Comparison of ENCODE assay signal across 14 cellular contexts in the genomic region with DNA sequence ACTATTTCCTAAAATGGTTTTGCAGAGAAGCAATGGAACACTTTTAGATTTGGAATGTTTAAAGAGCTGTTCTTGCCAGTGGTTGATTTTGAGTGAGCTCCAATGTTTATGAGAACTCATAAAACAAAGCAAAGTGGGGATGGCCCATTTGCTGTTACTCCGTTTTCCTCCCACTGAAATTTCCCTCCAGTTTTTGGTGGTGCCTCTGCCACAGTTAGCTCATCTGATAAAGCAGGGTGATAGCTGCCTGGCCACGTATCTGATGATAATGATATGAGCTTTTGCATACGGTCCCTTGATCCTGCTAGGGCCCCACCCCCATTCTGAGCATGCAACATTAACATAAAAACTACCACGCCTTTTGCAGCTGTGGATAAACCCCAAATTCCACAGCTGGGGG. TPM values are rescaled to one million over a fixed set of nuclear protein-coding genes. Genes with fewer than 3 reads are reported as not detected.
A peak's percentile ranks its signal among the peaks of the same experiment; 100 is the strongest.
DNase-seq lines count a peak whose midpoint lies in the region; ATAC-seq and TF ChIP-seq lines count a peak whose summit lies in the region.
"Had no signal": no experiment of that assay in that cellular context is flagged by ENCODE, and none has a peak within 500 bp of the region (broad histone marks: within the 10 kb centered on the region; RNA-seq: fewer than 3 reads in every experiment).

No MANE protein-coding gene starts in this region.

- no peaks in the 10 kb centered on the region for H3K27me3 ChIP-seq in DND-41 (ENCODE audit: insufficient read depth, low read length, poor library complexity)
- H3K27me3 ChIP-seq: SJCRH30 had no signal

- H3K9me3 Mint-ChIP-seq in T-helper 2 cell treated with Interferon-gamma antibody and Interleukin-4, amounts not matched to agents 5 μg/mL and 100 μg/mL, for 36 hours: no peaks in the 10 kb centered on the region
- H3K9me3 Mint-ChIP-seq in naive B cell: no peaks in the 10 kb centered on the region
- no peaks in the 10 kb centered on the region for H3K9me3 Mint-ChIP-seq in activated naive CD4-positive, alpha-beta T cell treated with anti-CD3 and anti-CD28 coated beads, Interleukin-2, amount 10 ng/mL, durations not matched to agents 7 days and 5 days

- peaks cover 25% of the 10 kb centered on the region for H3K36me3 Mint-ChIP-seq in T-helper 2 cell treated with Interferon-gamma antibody and Interleukin-4, amounts not matched to agents 5 μg/mL and 100 μg/mL, for 36 hours (ENCODE audit: low read depth)
- H3K36me3 Mint-ChIP-seq in naive B cell: peaks cover 37 to 40% of the 10 kb centered on the region in 2 donors
- peaks cover 21% of the 10 kb centered on the region for H3K36me3 Mint-ChIP-seq in activated naive CD4-positive, alpha-beta T cell treated with anti-CD3 and anti-CD28 coated beads, Interleukin-2, amount 10 ng/mL, durations not matched to agents 7 days and 5 days

- H3K4me1 Mint-ChIP-seq in T-helper 2 cell treated with Interferon-gamma antibody and Interleukin-4, amounts not matched to agents 5 μg/mL and 100 μg/mL, for 36 hours (ENCODE audit: low read depth): peaks cover 29% of the 10 kb centered on the region
- peaks cover 81 to 99% (median 82%) of the 10 kb centered on the region in 3 donors for H3K4me1 Mint-ChIP-seq in naive B cell
- H3K4me1 Mint-ChIP-seq in activated naive CD4-positive, alpha-beta T cell treated with anti-CD3 and anti-CD28 coated beads, Interleukin-2, amount 10 ng/mL, durations not matched to agents 7 days and 5 days: peaks cover 10% of the 10 kb centered on the region

- H3K79me2 ChIP-seq in DND-41 (ENCODE audit: insufficient read depth, low read length): peaks cover 14% of the 10 kb centered on the region; the same call in 1 of the 2 replicates

- H3K27ac ChIP-seq in DND-41 (ENCODE audit: low read length): no peak overlapping the region
- H3K27ac ChIP-seq: PC-9, SJCRH30 had no signal

- no peak overlapping the region for H3K9ac ChIP-seq in DND-41 (ENCODE audit: low read depth, low read length)

- peaks cover 11% of the 10 kb centered on the region; the same call in 1 of the 2 replicates for H3K36me3 ChIP-seq in DND-41 (ENCODE audit: insufficient read depth, low read length)
- H3K36me3 ChIP-seq: SJCRH30 had no signal

- H3K27ac Mint-ChIP-seq in T-helper 2 cell treated with Interferon-gamma antibody and Interleukin-4, amounts not matched to agents 5 μg/mL and 100 μg/mL, for 36 hours: no peak overlapping the region
- H3K27ac Mint-ChIP-seq in naive B cell: peak overlapping the region; percentile 14 to 100 (median 82)
- H3K27ac Mint-ChIP-seq in activated naive CD4-positive, alpha-beta T cell treated with anti-CD3 and anti-CD28 coated beads, Interleukin-2, amount 10 ng/mL, durations not matched to agents 7 days and 5 days: no peak overlapping the region

- 0 out of 3 replicates have a peak, but pooled peaks have one; percentile 29 for ATAC-seq in DND-41 (ENCODE audit: insufficient read depth, low read depth)
- no peak for ATAC-seq in naive B cell (ENCODE audit: low read depth in 2 of 2)
- no peak for ATAC-seq in HG03135 (IDR thresholded peaks at IDR 0.05; ENCODE audit: unreplicated experiment)
- ATAC-seq: HCT116 had no signal

- H3K4me2 ChIP-seq in DND-41 (ENCODE audit: insufficient read depth, low read length): no peak overlapping the region
- H3K4me2 ChIP-seq: PC-9 had no signal

- CTCF ChIA-PET in activated naive CD4-positive, alpha-beta T cell treated with anti-CD3 and anti-CD28 coated beads, Interleukin-2, amount 10 ng/mL, durations not matched to agents 7 days and 5 days (lab: Charles Lee): interaction anchor here (2.1 kb wide), 1 partner anchor 9 kb away, joined by 4 read pairs; no protein-coding TSS in a partner anchor

- H3K4me3 ChIP-seq in DND-41 (ENCODE audit: low read depth in 1 of 2, low read length in 2 of 2): no peak overlapping the region
- no peak overlapping the region for H3K4me3 ChIP-seq in Jurkat, Clone E6-1 (ENCODE audit: low read length)
- H3K4me3 ChIP-seq: PC-9, SJCRH30 had no signal

- peak; percentile 9 for DNase-seq in DND-41
- DNase-seq in Jurkat, Clone E6-1 (ENCODE audit: low read depth, low spot score): peak; percentile 51
- no peak for DNase-seq in T-helper 2 cell treated with Interferon-gamma antibody and Interleukin-4, amounts not matched to agents 5 μg/mL and 100 μg/mL, for 36 hours (ENCODE audit: low spot score)
- no peak for DNase-seq in naive B cell
- no peak for DNase-seq in Kasumi-1 (lab: John Stamatoyannopoulos, UW)
- DNase-seq in foreskin melanocyte: no peak
- DNase-seq in activated naive CD4-positive, alpha-beta T cell treated with anti-CD3 and anti-CD28 coated beads, Interleukin-2, amount 10 ng/mL, durations not matched to agents 7 days and 5 days: no peak
- DNase-seq: Karpas-422, NCI-H187 treated with DMSO at 0.1 percent for 48 hours, NCI-H345, PC-9, SJCRH30 had no signal

- H4K20me1 ChIP-seq in DND-41 (ENCODE audit: insufficient read depth, low read length): no peaks in the 10 kb centered on the region

- H3K4me3 Mint-ChIP-seq in T-helper 2 cell treated with Interferon-gamma antibody and Interleukin-4, amounts not matched to agents 5 μg/mL and 100 μg/mL, for 36 hours: peak overlapping the region; percentile 30
- peak overlapping the region in 6 of 8 donors; percentile 62 to 98 (median 73) for H3K4me3 Mint-ChIP-seq in naive B cell
- no peak overlapping the region for H3K4me3 Mint-ChIP-seq in activated naive CD4-positive, alpha-beta T cell treated with anti-CD3 and anti-CD28 coated beads, Interleukin-2, amount 10 ng/mL, durations not matched to agents 7 days and 5 days

- H2AFZ ChIP-seq in DND-41 (ENCODE audit: low read depth, low read length): no peak overlapping the region
- H2AFZ ChIP-seq: PC-9 had no signal

- peaks cover 3% of the 10 kb centered on the region; the same call in 1 of the 2 replicates for H3K4me1 ChIP-seq in DND-41 (ENCODE audit: insufficient read depth, low read length)
- H3K4me1 ChIP-seq: SJCRH30 had no signal

- no peaks in the 10 kb centered on the region for H3K9me3 ChIP-seq in DND-41 (ENCODE audit: insufficient read depth, low read length, severe bottlenecking)
- H3K9me3 ChIP-seq: SJCRH30 had no signal

- H3K27me3 Mint-ChIP-seq in T-helper 2 cell treated with Interferon-gamma antibody and Interleukin-4, amounts not matched to agents 5 μg/mL and 100 μg/mL, for 36 hours (ENCODE audit: low read depth): no peaks in the 10 kb centered on the region
- H3K27me3 Mint-ChIP-seq in naive B cell: no peaks in the 10 kb centered on the region
- no peaks in the 10 kb centered on the region for H3K27me3 Mint-ChIP-seq in activated naive CD4-positive, alpha-beta T cell treated with anti-CD3 and anti-CD28 coated beads, Interleukin-2, amount 10 ng/mL, durations not matched to agents 7 days and 5 days

- no peak for TF ChIP-seq CTCF in DND-41 (IDR thresholded peaks at IDR 0.05; ENCODE audit: borderline replicate concordance, extremely low read depth, low read length, poor library complexity, severe bottlenecking)

RNA-seq across cellular contexts. Expression of a gene that starts 10.4 kb away (rescaled TPM):
- 23.8 TPM for polyA plus RNA-seq in Jurkat, Clone E6-1 (2012; ENCODE audit: insufficient read depth, insufficient read length)
- polyA plus RNA-seq in naive B cell (ENCODE audit: low read depth in 6 of 6): 100 to 1,000 TPM in 4 of 6 donors, 10 to 100 TPM in 2; 57.0 to 622 (median 209) TPM

Comparison
In these comparisons a context has a peak if more than half of its experiments do, and no peak if none do; other contexts are left out.
1. DNase-seq: peak in DND-41 (single experiment) and Jurkat, Clone E6-1 (single experiment); none in T-helper 2 cell treated with Interferon-gamma antibody and Interleukin-4, amounts not matched to agents 5 μg/mL and 100 μg/mL, for 36 hours (single experiment), naive B cell (single experiment), Kasumi-1 (0 of 2), foreskin melanocyte (single experiment) and activated naive CD4-positive, alpha-beta T cell treated with anti-CD3 and anti-CD28 coated beads, Interleukin-2, amount 10 ng/mL, durations not matched to agents 7 days and 5 days (single experiment).
2. H3K27ac Mint-ChIP-seq: peak in naive B cell (6 of 6); none in T-helper 2 cell treated with Interferon-gamma antibody and Interleukin-4, amounts not matched to agents 5 μg/mL and 100 μg/mL, for 36 hours (single experiment) and activated naive CD4-positive, alpha-beta T cell treated with anti-CD3 and anti-CD28 coated beads, Interleukin-2, amount 10 ng/mL, durations not matched to agents 7 days and 5 days (single experiment).